ENCODE assay signal across 1 cellular context in the genomic region with DNA sequence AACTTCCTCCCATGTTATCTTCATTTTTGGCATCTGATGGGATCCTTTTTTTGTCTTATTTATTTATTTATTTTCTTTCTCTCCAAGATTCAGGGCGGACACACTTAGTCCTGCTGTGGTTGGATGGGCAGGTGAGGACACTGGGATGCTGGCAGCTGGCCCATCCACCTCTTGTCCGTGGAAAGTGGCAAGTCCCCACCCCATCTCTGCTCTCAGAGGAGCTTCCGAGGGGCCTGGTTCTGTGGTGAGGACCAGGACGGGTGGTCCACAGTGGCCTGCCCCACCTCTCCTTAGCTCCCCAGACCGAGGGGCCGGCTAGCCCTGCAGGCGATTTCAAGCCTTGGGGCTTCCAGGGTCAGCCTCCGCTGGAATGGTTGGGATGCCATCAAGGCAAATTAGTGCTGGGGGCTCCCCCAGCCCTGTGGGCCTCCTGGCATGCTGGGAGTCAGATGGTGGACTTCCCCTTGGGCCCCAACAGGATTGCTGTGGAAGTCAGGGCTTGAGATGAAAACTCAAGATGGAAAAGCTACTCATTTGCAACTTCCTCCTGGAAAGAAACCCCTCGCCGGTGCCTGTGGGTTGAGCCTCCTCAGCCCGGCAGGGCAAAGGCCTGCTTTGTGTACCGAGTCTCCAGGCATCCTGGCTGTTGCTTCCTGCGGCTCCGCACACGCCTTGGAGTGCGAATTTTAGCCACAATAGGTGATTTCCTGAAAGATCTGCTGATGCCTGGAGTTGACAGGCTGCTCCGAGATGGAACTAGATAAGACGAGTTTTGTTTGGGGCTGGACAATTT.
TF ChIP-seq lines count a peak whose summit lies in the region.

No MANE protein-coding gene starts in this region.

TF ChIP-seq in endothelial cell of umbilical vein, 7 proteins besides CTCF, POLR2A, EP300 and RAD21:
- TF ChIP-seq GATA2 (IDR thresholded peaks at IDR 0.05; ENCODE audit: insufficient read depth, insufficient read length, low read depth, low read length) = peak; percentile 83
- peak; percentile 28 for TF ChIP-seq MYC (IDR thresholded peaks at IDR 0.05; ENCODE audit: low read depth, low read length)
- TF ChIP-seq, protein P1, sequence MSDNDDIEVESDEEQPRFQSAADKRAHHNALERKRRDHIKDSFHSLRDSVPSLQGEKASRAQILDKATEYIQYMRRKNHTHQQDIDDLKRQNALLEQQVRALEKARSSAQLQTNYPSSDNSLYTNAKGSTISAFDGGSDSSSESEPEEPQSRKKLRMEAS (IDR thresholded peaks at IDR 0.05; ENCODE audit: insufficient read depth, insufficient read length) = no peak
- TF ChIP-seq EZH2 (IDR thresholded peaks at IDR 0.05; ENCODE audit: borderline replicate concordance, low read depth, low read length, severe bottlenecking) = no peak
- no peak for TF ChIP-seq JUN (IDR thresholded peaks at IDR 0.05; ENCODE audit: borderline replicate concordance, insufficient read depth, insufficient read length, low read depth)
- no peak for TF ChIP-seq POLR2AphosphoS5 (IDR thresholded peaks at IDR 0.05; ENCODE audit: insufficient read depth, low read depth, low read length)
- no peak for TF ChIP-seq FOS (IDR thresholded peaks at IDR 0.05; ENCODE audit: borderline replicate concordance, insufficient read depth, low read length)
TF ChIP-seq in endothelial cell of umbilical vein: peak in this region for 2.
